Comparison of ENCODE assay signal across 2 cellular contexts in genomic region chr6:107275330-107275865, GRCh38.
TF ChIP-seq lines count a peak whose summit lies in the region.

No MANE protein-coding gene starts in this region.

TF ChIP-seq in SK-N-SH, 30 proteins besides CTCF, POLR2A, EP300 and RAD21 (continued from another document):
- no peak for TF ChIP-seq MAX (IDR thresholded peaks at IDR 0.05; ENCODE audit: low read depth)

TF ChIP-seq in SK-N-SH treated with all-trans-retinoic acid at 6 μM for 48 hours, 23 proteins besides CTCF, POLR2A, EP300 and RAD21 (continued from another document):
- TF ChIP-seq TSHZ2 (CRISPR knock-in tag; IDR thresholded peaks at IDR 0.05) (no peak), ISL1 (CRISPR knock-in tag; IDR thresholded peaks at IDR 0.05) (no peak), CREB5 (CRISPR knock-in tag; IDR thresholded peaks at IDR 0.05; ENCODE audit: low read depth) (no peak), TCF4 (CRISPR knock-in tag; IDR thresholded peaks at IDR 0.05; ENCODE audit: borderline replicate concordance) (no peak)
TF ChIP-seq in SK-N-SH treated with all-trans-retinoic acid at 6 μM for 48 hours: peak in this region for 0.
